In genomic region chr12:95687937-95688336, GRCh38 we compare ENCODE assay signal across 19 cellular contexts.
DNase-seq lines count a peak whose midpoint lies in the region; ATAC-seq and TF ChIP-seq lines count a peak whose summit lies in the region.
"Had no signal": no experiment of that assay in that cellular context is flagged by ENCODE, and none has a peak within 500 bp of the region (broad histone marks: within the 10 kb centered on the region; RNA-seq: fewer than 3 reads in every experiment).

No MANE protein-coding gene starts in this region.

- H3K4me3 ChIP-seq in left ventricle myocardium inferior (no peak overlapping the region), heart right ventricle (no peak overlapping the region), RWPE2 (ENCODE audit: severe bottlenecking) (no peak overlapping the region)
- H3K4me3 ChIP-seq: BLaER1 treated with 17β-estradiol and CSF1 and Interleukin-3, amounts not matched to agents 10 nM and 100 nM had no signal

- peak overlapping the region; percentile 11 for H3K27ac ChIP-seq in left ventricle myocardium inferior (replicated peaks)
- H3K27ac ChIP-seq in heart right ventricle, result peak overlapping the region in 1 of 10 donors; percentile 18
- H3K27ac ChIP-seq in RWPE2 (ENCODE audit: poor library complexity, severe bottlenecking), result no peak overlapping the region
- peak overlapping the region; percentile 7 for H3K27ac ChIP-seq in epithelial cell of prostate
- H3K27ac ChIP-seq: BLaER1 treated with 17β-estradiol and CSF1 and Interleukin-3, amounts not matched to agents 10 nM and 100 nM had no signal

- intact Hi-C loops in left ventricle myocardium inferior (cut with micrococcal nuclease), result no loop called here
- intact Hi-C loops in heart right ventricle (cut with DNase I), result no loop called here
- intact Hi-C loops in left colon (cut with DNase I, micrococcal nuclease), result no loop called here

- 90 to 92% methylated on average over 2 of the region's 2 CpGs for WGBS in heart right ventricle, 2 donors

- H3K36me3 ChIP-seq in left ventricle myocardium inferior (peaks cover 11% of the 10 kb centered on the region), heart right ventricle (peaks cover 0 to 18% (median 0%) of the 10 kb centered on the region in 9 donors), RWPE2 (ENCODE audit: low read depth) (peaks cover under 1% of the 10 kb centered on the region; the same call in 1 of the 2 replicates)
- H3K36me3 ChIP-seq: BLaER1 treated with 17β-estradiol and CSF1 and Interleukin-3, amounts not matched to agents 10 nM and 100 nM had no signal

- DNase-seq in left ventricle myocardium inferior (no peak), heart right ventricle (no peak), RWPE2 (ENCODE audit: low spot score) (no peak), epithelial cell of prostate (ENCODE audit: low read depth, low spot score) (no peak), left colon (no peak)
- DNase-seq: 8988T; Calu3; CD8-positive, alpha-beta T cell; DMS79 treated with DMSO at 0.1 percent for 48 hours; GF-D8; GOT3; H7; HFFc6 had no signal

- no peak for ATAC-seq in heart right ventricle
- ATAC-seq in RWPE2 (ENCODE audit: low read depth), result peak; percentile 59; the same call in 2 of the 3 replicates
- peak; percentile 59 for ATAC-seq in left colon
- ATAC-seq in HG02938 (IDR thresholded peaks at IDR 0.05; ENCODE audit: unreplicated experiment), result no peak
- ATAC-seq in HG03521 (IDR thresholded peaks at IDR 0.05; ENCODE audit: unreplicated experiment), result no peak
- ATAC-seq in HG02973 (IDR thresholded peaks at IDR 0.05; ENCODE audit: unreplicated experiment), result no peak
- ATAC-seq: CD8-positive, alpha-beta T cell; HCT116; HepG2 had no signal

- TF ChIP-seq CTCF in left ventricle myocardium inferior (IDR thresholded peaks at IDR 0.05; ENCODE audit: borderline replicate concordance) (no peak), heart right ventricle (IDR thresholded peaks at IDR 0.05) (no peak), RWPE2 (IDR thresholded peaks at IDR 0.05; ENCODE audit: poor library complexity, severe bottlenecking) (no peak)

- H3K4me1 ChIP-seq in left ventricle myocardium inferior (peaks cover 35% of the 10 kb centered on the region), heart right ventricle (peaks cover 0 to 19% (median 7%) of the 10 kb centered on the region in 9 donors), RWPE2 (ENCODE audit: insufficient read depth, poor library complexity, severe bottlenecking) (peaks cover 7% of the 10 kb centered on the region)
- H3K4me1 ChIP-seq: BLaER1 treated with 17β-estradiol and CSF1 and Interleukin-3, amounts not matched to agents 10 nM and 100 nM had no signal

- no peaks in the 10 kb centered on the region for H3K27me3 ChIP-seq in left ventricle myocardium inferior (ENCODE audit: low read depth)
- H3K27me3 ChIP-seq in heart right ventricle, result no peaks in the 10 kb centered on the region
- H3K27me3 ChIP-seq in RWPE2 (ENCODE audit: insufficient read depth, poor library complexity, severe bottlenecking), result no peaks in the 10 kb centered on the region
- H3K27me3 ChIP-seq: BLaER1 treated with 17β-estradiol and CSF1 and Interleukin-3, amounts not matched to agents 10 nM and 100 nM had no signal

- H3K9me3 ChIP-seq in left ventricle myocardium inferior (replicated peaks) (no peaks in the 10 kb centered on the region), heart right ventricle (no peaks in the 10 kb centered on the region), RWPE2 (ENCODE audit: severe bottlenecking) (no peaks in the 10 kb centered on the region)

Comparison
In these comparisons a context has a peak if more than half of its experiments do, and no peak if none do; other contexts are left out.
1. ATAC-seq: peak in RWPE2 (single experiment) and left colon (single experiment); none in heart right ventricle (0 of 8), HG02938 (single experiment), HG03521 (single experiment) and HG02973 (single experiment).